In genomic region chr1:66351913-66352312, GRCh38 we compare ENCODE assay signal across 8 cellular contexts.
DNase-seq lines count a peak whose midpoint lies in the region; ATAC-seq and TF ChIP-seq lines count a peak whose summit lies in the region.

No MANE protein-coding gene starts in this region.

- H3K36me3 Mint-ChIP-seq in immature natural killer cell (peaks cover 0 to 24% (median 2%) of the 10 kb centered on the region in 3 donors), type B pancreatic cell (no peaks in the 10 kb centered on the region)

- intact Hi-C loops in posterior vena cava (cut with DNase I): no loop called here

- no peaks in the 10 kb centered on the region for H3K27me3 ChIP-seq in OCI-LY3 (ENCODE audit: low read depth, low read length)

- TF ChIP-seq CTCF in OCI-LY3 (IDR thresholded peaks at IDR 0.05; ENCODE audit: low read depth, low read length) (no peak), type B pancreatic cell (conservative IDR thresholded peaks at IDR 0.05) (no peak)

- H3K4me2 ChIP-seq in OCI-LY3 (ENCODE audit: low read length): peak overlapping the region; percentile 62; the same call in 1 of the 2 replicates

- H3K27ac Mint-ChIP-seq in immature natural killer cell (peak overlapping the region; percentile 68 to 95 (median 85)), type B pancreatic cell (no peak overlapping the region)

- H3K4me1 ChIP-seq in OCI-LY3 (ENCODE audit: low read length): peaks cover 99% of the 10 kb centered on the region

- H3K27me3 Mint-ChIP-seq in immature natural killer cell (ENCODE audit: low read depth in 3 of 3) (peaks cover 0 to 1% (median 0%) of the 10 kb centered on the region in 3 donors), type B pancreatic cell (peaks cover 15% of the 10 kb centered on the region)

- peaks cover 100% of the 10 kb centered on the region for H3K79me2 ChIP-seq in OCI-LY3 (ENCODE audit: low read length)

- no peak overlapping the region for H3K4me3 ChIP-seq in OCI-LY3 (ENCODE audit: low read length)

- peak overlapping the region in 4 of 5 donors; percentile 51 to 75 (median 58) for H3K4me3 Mint-ChIP-seq in immature natural killer cell
- H3K4me3 Mint-ChIP-seq in type B pancreatic cell: no peak overlapping the region

- no peak overlapping the region for H3K9ac ChIP-seq in OCI-LY3 (ENCODE audit: low read length)

- no peaks in the 10 kb centered on the region for H3K9me3 ChIP-seq in OCI-LY3 (ENCODE audit: insufficient read depth, low read length)

- H3K36me3 ChIP-seq in OCI-LY3 (replicated peaks; ENCODE audit: low read depth, low read length): peaks cover 15% of the 10 kb centered on the region

- no peak overlapping the region for H2AFZ ChIP-seq in OCI-LY3 (ENCODE audit: low read depth, low read length)

- ATAC-seq in GM18909 (IDR thresholded peaks at IDR 0.05; ENCODE audit: poor library complexity, unreplicated experiment): peak; percentile 51
- peak; percentile 48 for ATAC-seq in HG02798 (IDR thresholded peaks at IDR 0.05; ENCODE audit: poor library complexity, unreplicated experiment)

- peak overlapping the region; percentile 22; the same call in 1 of the 2 replicates for H3K27ac ChIP-seq in OCI-LY3 (ENCODE audit: low read length)

- H3K9me3 Mint-ChIP-seq in immature natural killer cell (no peaks in the 10 kb centered on the region), type B pancreatic cell (no peaks in the 10 kb centered on the region)

- DNase-seq in immature natural killer cell: peak; percentile 59 to 70 (median 69)
- DNase-seq in HCEC 1CT: no peak
- DNase-seq in NOMO-1 treated with dmso at 0.1 percent for 144 hours (lab: John Stamatoyannopoulos, UW; ENCODE audit: unreplicated experiment): no peak
- DNase-seq in type B pancreatic cell (ENCODE audit: extremely low spot score, unreplicated experiment): no peak
- no peak for DNase-seq in posterior vena cava (ENCODE audit: low spot score)

- peaks cover 74% of the 10 kb centered on the region for H4K20me1 ChIP-seq in OCI-LY3 (ENCODE audit: insufficient read depth, low read length)

- H3K4me1 Mint-ChIP-seq in immature natural killer cell (peaks cover 36 to 72% of the 10 kb centered on the region in 2 donors), type B pancreatic cell (ENCODE audit: unreplicated experiment) (peaks cover 39% of the 10 kb centered on the region)

Comparison
In these comparisons a context has a peak if more than half of its experiments do, and no peak if none do; other contexts are left out.
1. DNase-seq: peak in immature natural killer cell (3 of 3); none in HCEC 1CT (single experiment), NOMO-1 treated with dmso at 0.1 percent for 144 hours (single experiment), type B pancreatic cell (single experiment) and posterior vena cava (single experiment).